26 cellular contexts compared by ENCODE assay signal in genomic region chr5:31982661-31983060, GRCh38.
"Had no signal": no experiment of that assay in that cellular context is flagged by ENCODE, and none has a peak within 500 bp of the region (broad histone marks: within the 10 kb centered on the region; RNA-seq: fewer than 3 reads in every experiment).

No MANE protein-coding gene starts in this region.

- DNase-seq: dorsolateral prefrontal cortex; effector CD4-positive, alpha-beta T cell; foreskin keratinocyte; heart left ventricle; kidney; left cardiac atrium; left lung; mesenchymal stem cell; mucosa of descending colon; naive thymus-derived CD4-positive, alpha-beta T cell; nucleus accumbens; stimulated activated CD4-positive, alpha-beta T cell treated with anti-CD3 and anti-CD28 coated beads, Interleukin-2, amount 100 ng/mL, for 24 hours; stimulated activated CD4-positive, alpha-beta T cell treated with anti-CD3 and anti-CD28 coated beads, Interleukin-4, amount 100 ng/mL, for 24 hours; stimulated activated naive CD4-positive, alpha-beta T cell treated with Interleukin-2 at 50 U/mL for 16 hours; stomach; upper lobe of left lung; uterus had no signal

- H3K4me3 ChIP-seq: dorsolateral prefrontal cortex, gastroesophageal sphincter, heart left ventricle, hepatocyte, left lung, mucosa of descending colon, prostate gland, right atrium auricular region, stomach, thoracic aorta, tibial nerve, upper lobe of left lung, uterus had no signal

- H3K36me3 Mint-ChIP-seq: stimulated activated effector memory CD8-positive, alpha-beta T cell treated with anti-CD3 and anti-CD28 coated beads, Interleukin-12 subunit alpha, Interleukin-12 subunit beta, amount 100 ng/mL, for 72 hours had no signal

- H3K27me3 Mint-ChIP-seq: naive thymus-derived CD4-positive, alpha-beta T cell had no signal

- H3K4me1 Mint-ChIP-seq: stimulated activated effector memory CD8-positive, alpha-beta T cell treated with anti-CD3 and anti-CD28 coated beads, Interleukin-12 subunit alpha, Interleukin-12 subunit beta, amount 100 ng/mL, for 72 hours had no signal

- H3K4me3 Mint-ChIP-seq: mesothelial cell of epicardium; naive thymus-derived CD4-positive, alpha-beta T cell; nephron; stimulated activated effector memory CD8-positive, alpha-beta T cell treated with anti-CD3 and anti-CD28 coated beads, Interleukin-12 subunit alpha, Interleukin-12 subunit beta, amount 100 ng/mL, for 72 hours had no signal

- H3K27ac ChIP-seq: foreskin keratinocyte, gastroesophageal sphincter, heart left ventricle, hepatocyte, left lung, prostate gland, right atrium auricular region, stomach, thoracic aorta, tibial nerve, upper lobe of left lung had no signal

- H3K27ac Mint-ChIP-seq: nephron; stimulated activated effector memory CD8-positive, alpha-beta T cell treated with anti-CD3 and anti-CD28 coated beads, Interleukin-12 subunit alpha, Interleukin-12 subunit beta, amount 100 ng/mL, for 72 hours had no signal

- H3K9me3 Mint-ChIP-seq: nephron; stimulated activated effector memory CD8-positive, alpha-beta T cell treated with anti-CD3 and anti-CD28 coated beads, Interleukin-12 subunit alpha, Interleukin-12 subunit beta, amount 100 ng/mL, for 72 hours had no signal
